In genomic region chr9:124419832-124420489, GRCh38 we compare ENCODE assay signal across 15 cellular contexts. TPM values are rescaled to one million over a fixed set of nuclear protein-coding genes. Genes with fewer than 3 reads are reported as not detected.
A peak's percentile ranks its signal among the peaks of the same experiment; 100 is the strongest.
DNase-seq lines count a peak whose midpoint lies in the region; ATAC-seq, FAIRE-seq and TF ChIP-seq lines count a peak whose summit lies in the region.
"Had no signal": no experiment of that assay in that cellular context is flagged by ENCODE, and none has a peak within 500 bp of the region (broad histone marks: within the 10 kb centered on the region; RNA-seq: fewer than 3 reads in every experiment).

No MANE protein-coding gene starts in this region.

- TF ChIP-seq CTCF in CD4-positive, alpha-beta T cell (IDR thresholded peaks at IDR 0.05): peak; percentile 19
- TF ChIP-seq CTCF in IMR-90 (conservative IDR thresholded peaks at IDR 0.05; ENCODE audit: low read depth, low read length) (no peak), GM12878 (IDR thresholded peaks at IDR 0.05 in 2 of 3, conservative IDR thresholded peaks at IDR 0.05 in 1 of 3; ENCODE audit: control insufficient read depth in 2 of 3, extremely low read depth in 1 of 3, insufficient read depth in 1 of 3, low read depth in 3 of 3, low read length in 3 of 3) (no peak), neural progenitor cell (IDR thresholded peaks at IDR 0.05) (peak; percentile 3)

- ATAC-seq in CD4-positive, alpha-beta T cell (ENCODE audit: poor library complexity): no peak
- ATAC-seq in IMR-90 (ENCODE audit: low read depth) (no peak; the same call in 1 of the 2 replicates), GM12878 (0 out of 3 replicates have a peak, but pooled peaks have one; percentile 5), HG02973 (IDR thresholded peaks at IDR 0.05; ENCODE audit: unreplicated experiment) (no peak)

- no peaks in the 10 kb centered on the region for H3K27me3 ChIP-seq in CD4-positive, alpha-beta T cell (ENCODE audit: control insufficient read depth, insufficient read depth, low read length)
- H3K27me3 ChIP-seq in IMR-90 (ENCODE audit: control insufficient read depth, insufficient read depth, low read length): peaks cover 10% of the 10 kb centered on the region
- no peaks in the 10 kb centered on the region for H3K27me3 ChIP-seq in GM12878 (replicated peaks in 1 of 2; ENCODE audit: control insufficient read depth in 2 of 2, insufficient read depth in 2 of 2, low read length in 1 of 2)
- peaks cover 8% of the 10 kb centered on the region for H3K27me3 ChIP-seq in neural progenitor cell

- RAD21 ChIA-PET in GM12878 (lab: Charles Lee; ENCODE audit: unreplicated experiment): interaction anchor here (0.9 to 5.0 kb wide), 6 partner anchors 10 to 344 kb away, joined by 3 to 36 read pairs (median 5); no protein-coding TSS in a partner anchor

- H3K4me3 Mint-ChIP-seq in CD4-positive, alpha-beta T cell: no peak overlapping the region
- H3K4me3 Mint-ChIP-seq in neural progenitor cell: no peak overlapping the region
- H3K4me3 Mint-ChIP-seq: activated naive CD4-positive, alpha-beta T cell treated with anti-CD3 and anti-CD28 coated beads, Interleukin-2, amount 50 U/mL, for 24 hours had no signal

- TF ChIP-seq EP300 in GM12878 (IDR thresholded peaks at IDR 0.05; ENCODE audit: borderline replicate concordance in 1 of 2, control insufficient read depth in 1 of 2, low read depth in 2 of 2, low read length in 2 of 2): no peak

- no peaks in the 10 kb centered on the region for H3K36me3 ChIP-seq in IMR-90 (ENCODE audit: control insufficient read depth, insufficient read depth, low read length)
- H3K36me3 ChIP-seq in GM12878 (ENCODE audit: control insufficient read depth in 2 of 2, insufficient read depth in 2 of 2, low read length in 1 of 2): no peaks in the 10 kb centered on the region
- H3K36me3 ChIP-seq in neural progenitor cell: no peaks in the 10 kb centered on the region

- H3K4me2 ChIP-seq in IMR-90 (ENCODE audit: low read depth, low read length) (no peak overlapping the region; the same call in 1 of the 2 replicates), GM12878 (ENCODE audit: control insufficient read depth, insufficient read depth) (no peak overlapping the region), neural progenitor cell (no peak overlapping the region)

- H4K8ac ChIP-seq in IMR-90 (ENCODE audit: low read depth in 2 of 2, low read length in 2 of 2): peak overlapping the region in 1 of 2 experiments; percentile 24; a peak in 2 of 4 replicates

- H3K9ac ChIP-seq in IMR-90 (ENCODE audit: low read depth, low read length): no peak overlapping the region
- H3K9ac ChIP-seq in GM12878 (ENCODE audit: control insufficient read depth, insufficient read depth, low read length): no peak overlapping the region
- no peak overlapping the region for H3K9ac ChIP-seq in neural progenitor cell

- H3K9me1 ChIP-seq in IMR-90 (ENCODE audit: insufficient read depth, low read length): no peaks in the 10 kb centered on the region

- H3K56ac ChIP-seq in IMR-90 (ENCODE audit: extremely low read depth, insufficient read depth, low read length): no peak overlapping the region

- peak overlapping the region; percentile 25; the same call in 1 of the 2 replicates for H2BK20ac ChIP-seq in IMR-90 (ENCODE audit: low read depth, low read length)

- peaks cover 2% of the 10 kb centered on the region for H3K9me3 Mint-ChIP-seq in CD4-positive, alpha-beta T cell
- H3K9me3 Mint-ChIP-seq in neural progenitor cell: peaks cover 4% of the 10 kb centered on the region
- H3K9me3 Mint-ChIP-seq: activated naive CD4-positive, alpha-beta T cell treated with anti-CD3 and anti-CD28 coated beads, Interleukin-2, amount 50 U/mL, for 24 hours had no signal

- BruUV-seq in IMR-90 (replicated peaks; lab: Mats Ljungman, UMichigan) (no TSS peak), GM12878 (replicated peaks; lab: Mats Ljungman, UMichigan) (no TSS peak)

- H4K20me1 ChIP-seq in IMR-90 (ENCODE audit: insufficient read depth, low read length) (no peaks in the 10 kb centered on the region), GM12878 (ENCODE audit: control insufficient read depth, insufficient read depth) (no peaks in the 10 kb centered on the region), neural progenitor cell (ENCODE audit: low read depth) (no peaks in the 10 kb centered on the region)

- TF ChIP-seq POLR2A in IMR-90 (IDR thresholded peaks at IDR 0.05; ENCODE audit: low read depth, low read length) (no peak), GM12878 (IDR thresholded peaks at IDR 0.05; ENCODE audit: low read depth, low read length) (no peak)

- peaks cover 2% of the 10 kb centered on the region in 2 experiments; a peak in 3 of 4 replicates for H3K79me1 ChIP-seq in IMR-90 (ENCODE audit: low read depth in 1 of 2, low read length in 2 of 2)

- peaks cover 7% of the 10 kb centered on the region for H3K36me3 Mint-ChIP-seq in CD4-positive, alpha-beta T cell (ENCODE audit: low read depth)
- peaks cover 4% of the 10 kb centered on the region for H3K36me3 Mint-ChIP-seq in neural progenitor cell

- WGBS in IMR-90 (ENCODE audit: extremely low coverage in 2 of 2, insufficient read length in 1 of 2), 2 experiments: 97% methylated on average over 5 of the region's 6 CpGs; no CpG with 5 or more reads in 1 of the 2 experiments
- 57% methylated on average over 6 of the region's 6 CpGs for WGBS in GM12878 (ENCODE audit: insufficient coverage, insufficient replicate concordance, low lambda C conversion rate, missing lambda C conversion rate)

- SMC1A ChIA-PET in GM12878 (lab: Charles Lee; ENCODE audit: uncharacterized antibody, unreplicated experiment): interaction anchor here (0.6 to 5.3 kb wide), 4 partner anchors 54 to 293 kb away, joined by 3 to 44 read pairs (median 5); no protein-coding TSS in a partner anchor

- no peaks in the 10 kb centered on the region for H3K9me3 ChIP-seq in CD4-positive, alpha-beta T cell (ENCODE audit: control insufficient read depth, low read length)
- H3K9me3 ChIP-seq in IMR-90 (ENCODE audit: control insufficient read depth, insufficient read depth, low read length): peaks cover 3% of the 10 kb centered on the region
- H3K9me3 ChIP-seq in GM12878 (replicated peaks; ENCODE audit: control insufficient read depth, insufficient read depth, low read length): peaks cover 3% of the 10 kb centered on the region; the same call in 1 of the 3 replicates
- no peaks in the 10 kb centered on the region for H3K9me3 ChIP-seq in neural progenitor cell (ENCODE audit: low read depth)

- peak overlapping the region; percentile 59 for H2AK9ac ChIP-seq in IMR-90 (replicated peaks; ENCODE audit: low read depth, low read length, poor library complexity)

- H4K5ac ChIP-seq in IMR-90 (ENCODE audit: low read depth, low read length): no peak overlapping the region

- H2BK120ac ChIP-seq in IMR-90 (ENCODE audit: low read depth, low read length): no peak overlapping the region

- no peak overlapping the region for H2BK5ac ChIP-seq in IMR-90 (ENCODE audit: low read depth, low read length, poor library complexity, severe bottlenecking)

- FAIRE-seq in GM12878 (lab: Jason Lieb, UNC): no peak
- FAIRE-seq: bronchial epithelial cell, endometrium, keratinocyte, TTC549 had no signal

- no peaks in the 10 kb centered on the region for H3K4me1 ChIP-seq in IMR-90 (ENCODE audit: control insufficient read depth, insufficient read depth, low read length)
- peaks cover 9% of the 10 kb centered on the region for H3K4me1 ChIP-seq in GM12878 (ENCODE audit: control insufficient read depth, insufficient read depth, low read length)
- no peaks in the 10 kb centered on the region for H3K4me1 ChIP-seq in neural progenitor cell

- H2BK15ac ChIP-seq in IMR-90 (ENCODE audit: low read depth, low read length): no peak overlapping the region

- H2AFZ ChIP-seq in IMR-90 (replicated peaks; ENCODE audit: low read length, poor library complexity) (peak overlapping the region; percentile 88), GM12878 (ENCODE audit: control insufficient read depth, low read depth, low read length) (peak overlapping the region; percentile 74), neural progenitor cell (replicated peaks) (peak overlapping the region; percentile 92)

- H2AK5ac ChIP-seq in IMR-90 (ENCODE audit: low read depth, low read length): 0 out of 2 replicates have a peak overlapping the region, but pooled peaks have one; percentile 24

- CTCF ChIA-PET in CD4-positive, alpha-beta T cell (lab: Charles Lee): no interaction called here
- CTCF ChIA-PET in IMR-90 (lab: Yijun Ruan, JAX): interaction anchor here (0.6 to 5.3 kb wide), 2 partner anchors 16 to 117 kb away, joined by 3 to 25 read pairs; no protein-coding TSS in a partner anchor
- CTCF ChIA-PET in GM12878 (lab: Yijun Ruan, JAX): interaction anchor here (0.7 to 5.8 kb wide), 17 partner anchors 8 to 433 kb away, joined by 3 to 69 read pairs (median 4); partner anchors contain the start of gene WDR38

- in situ Hi-C loops in IMR-90 (cut with MboI; ENCODE audit: low sequenced_read_pairs): loop anchor here (5.0 to 25.0 kb wide), 3 partner anchors 112 to 335 kb away; no protein-coding TSS in a partner anchor
- in situ Hi-C loops in GM12878 (cut with MboI): loop anchor here (5.0 kb wide), 1 partner anchor 117 kb away; no protein-coding TSS in a partner anchor

- H3K4ac ChIP-seq in IMR-90 (ENCODE audit: low read depth, low read length): no peak overlapping the region; the same call in 1 of the 2 replicates

- H4K91ac ChIP-seq in IMR-90 (ENCODE audit: insufficient read depth, low read depth, low read length): peak overlapping the region; percentile 20; the same call in 1 of the 2 replicates

- intact Hi-C loops in CD4-positive, alpha-beta T cell (cut with DNase I, micrococcal nuclease): loop anchor here (1.0 to 10.0 kb wide), 6 partner anchors 116 to 1325 kb away; partner anchors contain the start of genes GAPVD1 (in 1 of the 2), NR6A1 (in 1 of the 2), PBX3 (in 1 of the 2) and STRBP (in 1 of the 2)
- intact Hi-C loops in IMR-90 (cut with micrococcal nuclease): loop anchor here (1.0 to 10.0 kb wide), 4 partner anchors 116 to 332 kb away; no protein-coding TSS in a partner anchor
- intact Hi-C loops in GM12878 (cut with micrococcal nuclease; ENCODE audit: unreplicated experiment): loop anchor here (1.0 to 5.0 kb wide), 6 partner anchors 27 to 347 kb away; no protein-coding TSS in a partner anchor

- peaks cover 12% of the 10 kb centered on the region for H3K4me1 Mint-ChIP-seq in CD4-positive, alpha-beta T cell (ENCODE audit: low read depth)
- H3K4me1 Mint-ChIP-seq in neural progenitor cell: peaks cover 14% of the 10 kb centered on the region

- H3K27ac ChIP-seq in CD4-positive, alpha-beta T cell (ENCODE audit: low read depth, low read length): no peak overlapping the region
- no peak overlapping the region for H3K27ac ChIP-seq in IMR-90 (ENCODE audit: insufficient read depth, low read length)
- no peak overlapping the region for H3K27ac ChIP-seq in GM12878 (ENCODE audit: control insufficient read depth, insufficient read depth)
- H3K27ac ChIP-seq in neural progenitor cell: no peak overlapping the region

- no peak overlapping the region; the same call in 1 of the 2 replicates for H3K14ac ChIP-seq in IMR-90 (replicated peaks; ENCODE audit: low read depth, low read length)

- no peak overlapping the region for H3K18ac ChIP-seq in IMR-90 (ENCODE audit: low read depth, low read length)

- peaks cover 3% of the 10 kb centered on the region for H3K79me2 ChIP-seq in GM12878 (ENCODE audit: control insufficient read depth, insufficient read depth, low read length)
- peaks cover 2% of the 10 kb centered on the region for H3K79me2 ChIP-seq in neural progenitor cell (ENCODE audit: low read depth)

- DNase-seq in CD4-positive, alpha-beta T cell: no peak
- DNase-seq in IMR-90 (no peak), GM12878 (ENCODE audit: low read depth, low spot score) (no peak), neural progenitor cell (ENCODE audit: low spot score) (no peak), NCI-H2107 (lab: John Stamatoyannopoulos, UW) (no peak)
- no peak for DNase-seq in stimulated activated naive CD4-positive, alpha-beta T cell (lab: John Stamatoyannopoulos, UW)
- DNase-seq: NCI-H2081 treated with DMSO at 0.1 percent for 48 hours had no signal

- H3K27me3 Mint-ChIP-seq in CD4-positive, alpha-beta T cell: peaks cover 4% of the 10 kb centered on the region
- peaks cover 17% of the 10 kb centered on the region for H3K27me3 Mint-ChIP-seq in neural progenitor cell (ENCODE audit: insufficient read depth, low read depth)

- H3K4me3 ChIP-seq in IMR-90 (ENCODE audit: insufficient read depth, low read depth, low read length) (no peak overlapping the region), GM12878 (no peak overlapping the region), neural progenitor cell (no peak overlapping the region)

- dilution Hi-C loops in IMR-90 (cut with HindIII; ENCODE audit: low sequenced_read_pairs, unreplicated experiment): no loop called here

- POLR2A ChIA-PET in CD4-positive, alpha-beta T cell (lab: Charles Lee): no interaction called here
- POLR2A ChIA-PET in IMR-90 (lab: Charles Lee; ENCODE audit: unreplicated experiment) (no interaction called here), GM12878 (lab: Charles Lee) (interaction anchor here (0.5 kb wide), 1 partner anchor 22 kb away, joined by 3 read pairs; no protein-coding TSS in a partner anchor)

- no peak overlapping the region for H3K27ac Mint-ChIP-seq in CD4-positive, alpha-beta T cell
- H3K27ac Mint-ChIP-seq in neural progenitor cell: no peak overlapping the region
- H3K27ac Mint-ChIP-seq: activated naive CD4-positive, alpha-beta T cell treated with anti-CD3 and anti-CD28 coated beads, Interleukin-2, amount 50 U/mL, for 24 hours had no signal

- H3K23ac ChIP-seq in IMR-90 (ENCODE audit: low read depth, low read length): no peak overlapping the region

- TF ChIP-seq RAD21 in IMR-90 (IDR thresholded peaks at IDR 0.05; ENCODE audit: low read length) (no peak), GM12878 (IDR thresholded peaks at IDR 0.05; ENCODE audit: insufficient read depth, low read depth, low read length) (no peak)

- H3F3A ChIP-seq in neural progenitor cell (ENCODE audit: low read depth): peaks cover 13% of the 10 kb centered on the region

RNA-seq across cellular contexts. Expression of gene PSMB7, which starts 4.7 kb away (rescaled TPM):
- 10 to 100 TPM; 69.3 to 71.7 TPM for total RNA-seq in CD4-positive, alpha-beta T cell
- total RNA-seq in IMR-90 (2012; rRNA removed) (369 and 430 TPM in 2 replicates), GM12878 (2014; rRNA removed) (201 and 216 TPM in 2 replicates), GM12878 (2014; rRNA removed; fragmentation: Illumina TruSeq; extraction: Trizol) (199 and 206 TPM in 2 replicates), GM12878 (2021) (172 and 174 TPM in 2 replicates), neural progenitor cell (ENCODE audit: low replicate concordance) (249 and 270 TPM in 2 replicates)
- polyA plus RNA-seq in IMR-90 (2012; rRNA removed) (318 and 340 TPM in 2 replicates), GM12878 (2011; rRNA removed) (305 and 346 TPM in 2 replicates), GM12878 (2014; fragmentation: Illumina TruSeq; extraction: Trizol) (215 and 249 TPM in 2 replicates), GM12878 (2014; fragmentation: Nextera tagmentation; extraction: Ambion mirVana) (100 to 1,000 TPM; 441 to 564 TPM), GM12878 (2014; rRNA removed) (230 and 233 TPM in 2 replicates), GM12878 (2016; fragmentation: Nextera tagmentation; extraction: Ambion mirVana) (100 to 1,000 TPM; 303 to 315 TPM)
- polyA plus RNA-seq in IMR-90 (2012; cell fraction: cytosol; rRNA removed): 154 and 232 TPM in 2 replicates
- polyA plus RNA-seq in IMR-90 (2012; cell fraction: nucleus; rRNA removed; ENCODE audit: low replicate concordance): 50.0 and 129 TPM in 2 replicates
- 61.4 and 63.7 TPM in 2 replicates for total RNA-seq in GM12878 (2013; cell fraction: nucleolus; rRNA removed)
- polyA plus RNA-seq in GM12878 (2011; ENCODE audit: low read depth): 150 TPM
- 311 and 333 TPM in 2 replicates for polyA plus RNA-seq in GM12878 (2011; cell fraction: cytosol; rRNA removed)
- polyA plus RNA-seq in GM12878 (2011; cell fraction: nucleus; rRNA removed): 130 and 140 TPM in 2 replicates
- polyA plus RNA-seq in GM12878 (2012): 152 and 158 TPM in 2 replicates
- polyA minus RNA-seq in GM12878 (2011; rRNA and poly(A)+ RNA removed): 240 and 267 TPM in 2 replicates
- polyA minus RNA-seq in GM12878 (2011; cell fraction: cytosol; rRNA and poly(A)+ RNA removed): 56.8 and 64.5 TPM in 2 replicates
- 47.9 and 67.7 TPM in 2 replicates for polyA minus RNA-seq in GM12878 (2011; cell fraction: nucleus; rRNA and poly(A)+ RNA removed)

RNA-seq across cellular contexts. Expression of gene ADGRD2, which starts 30.3 kb away (rescaled TPM):
- total RNA-seq in CD4-positive, alpha-beta T cell: not detected
- not detected in 2 replicates for total RNA-seq in IMR-90 (2012; rRNA removed)
- not detected in 2 replicates for polyA plus RNA-seq in IMR-90 (2012; rRNA removed)
- polyA plus RNA-seq in IMR-90 (2012; cell fraction: cytosol; rRNA removed): not detected in 2 replicates
- polyA plus RNA-seq in IMR-90 (2012; cell fraction: nucleus; rRNA removed; ENCODE audit: low replicate concordance): not detected in 2 replicates
- not detected in 2 replicates for total RNA-seq in GM12878 (2013; cell fraction: nucleolus; rRNA removed)
- not detected in 2 replicates for total RNA-seq in GM12878 (2014; rRNA removed)
- not detected in 2 replicates for total RNA-seq in GM12878 (2014; rRNA removed; fragmentation: Illumina TruSeq; extraction: Trizol)
- total RNA-seq in GM12878 (2021): not detected in 2 replicates
- polyA plus RNA-seq in GM12878 (2011; ENCODE audit: low read depth): not detected
- polyA plus RNA-seq in GM12878 (2011; rRNA removed): not detected in 2 replicates
- polyA plus RNA-seq in GM12878 (2011; cell fraction: cytosol; rRNA removed): not detected in 2 replicates
- not detected in 2 replicates for polyA plus RNA-seq in GM12878 (2011; cell fraction: nucleus; rRNA removed)
- not detected in 2 replicates for polyA plus RNA-seq in GM12878 (2012)
- polyA plus RNA-seq in GM12878 (2014; fragmentation: Illumina TruSeq; extraction: Trizol): not detected in 2 replicates
- not detected for polyA plus RNA-seq in GM12878 (2014; fragmentation: Nextera tagmentation; extraction: Ambion mirVana)
- not detected in 2 replicates for polyA plus RNA-seq in GM12878 (2014; rRNA removed)
- polyA plus RNA-seq in GM12878 (2016; fragmentation: Nextera tagmentation; extraction: Ambion mirVana): not detected
- not detected in 2 replicates for polyA minus RNA-seq in GM12878 (2011; rRNA and poly(A)+ RNA removed)
- not detected in 2 replicates for polyA minus RNA-seq in GM12878 (2011; cell fraction: cytosol; rRNA and poly(A)+ RNA removed)
- polyA minus RNA-seq in GM12878 (2011; cell fraction: nucleus; rRNA and poly(A)+ RNA removed): not detected in 2 replicates
- total RNA-seq in neural progenitor cell (ENCODE audit: low replicate concordance): 0.13 and 0.43 TPM in 2 replicates
- total RNA-seq: bronchial epithelial cell, glomerular endothelial cell, SK-MEL-5 had no signal
- polyA plus RNA-seq: keratinocyte had no signal

Comparison
In these comparisons a context has a peak if more than half of its experiments do, and no peak if none do; other contexts are left out.
1. CTCF ChIP-seq: peak in CD4-positive, alpha-beta T cell (single experiment) and neural progenitor cell (single experiment); none in IMR-90 (single experiment) and GM12878 (0 of 3).
2. Peak in every context shown above with its lines, with median percentiles within 50 percentile points of each other: H2AFZ ChIP-seq.